7 cellular contexts compared by ENCODE assay signal in genomic region chr2:190382851-190383250, GRCh38. TPM values are rescaled to one million over a fixed set of nuclear protein-coding genes. Genes with fewer than 3 reads are reported as not detected.
A peak's percentile ranks its signal among the peaks of the same experiment; 100 is the strongest.
DNase-seq lines count a peak whose midpoint lies in the region; ATAC-seq, FAIRE-seq and TF ChIP-seq lines count a peak whose summit lies in the region.

No MANE protein-coding gene starts in this region.

- TF ChIP-seq CTCF in K562 (IDR thresholded peaks at IDR 0.05 in 2 of 3, conservative IDR thresholded peaks at IDR 0.05 in 1 of 3; ENCODE audit: insufficient read depth in 2 of 3, low read depth in 1 of 3, low read length in 3 of 3) (peak; percentile 41 to 66 (median 56); a peak in 5 of 6 replicates), liver (IDR thresholded peaks at IDR 0.05; ENCODE audit: low read depth, low read length, missing input control) (peak; percentile 62), glutamatergic neuron (IDR thresholded peaks at IDR 0.05; ENCODE audit: partially characterized antibody, unreplicated experiment) (no peak)

- TF ChIP-seq POLR2A in K562 (conservative IDR thresholded peaks at IDR 0.05): no peak

- H3K4me3 ChIP-seq in K562 (no peak overlapping the region), liver (ENCODE audit: low read depth in 1 of 3, low read length in 3 of 3) (no peak overlapping the region)

- TF ChIP-seq RAD21 in K562 (CRISPR knock-in tag; conservative IDR thresholded peaks at IDR 0.05 in 1 of 2, IDR thresholded peaks at IDR 0.05 in 1 of 2): peak; percentile 46 to 89; a peak in 3 of 4 replicates
- peak; percentile 89 to 92 for TF ChIP-seq RAD21 in liver (IDR thresholded peaks at IDR 0.05)

- TF ChIP-seq EP300 in K562 (IDR thresholded peaks at IDR 0.05; ENCODE audit: low read length): no peak

- H3K4me1 ChIP-seq in K562 (replicated peaks in 1 of 2; ENCODE audit: control insufficient read depth in 2 of 2, insufficient read depth in 2 of 2, low read length in 2 of 2) (peaks cover 5 to 33% of the 10 kb centered on the region in 2 experiments; a peak in 4 of 5 replicates), liver (ENCODE audit: control insufficient read depth in 4 of 4, insufficient read depth in 4 of 4, low read length in 3 of 4) (no peaks in the 10 kb centered on the region)

- no peak overlapping the region for H3K4me2 ChIP-seq in K562 (ENCODE audit: insufficient read depth, low read length)

- H3K27me3 ChIP-seq in K562 (ENCODE audit: control insufficient read depth in 2 of 2, insufficient read depth in 2 of 2, low read length in 2 of 2) (no peaks in the 10 kb centered on the region), liver (ENCODE audit: control insufficient read depth in 4 of 4, insufficient read depth in 4 of 4, low read length in 3 of 4) (no peaks in the 10 kb centered on the region)

- H3K4me3 Mint-ChIP-seq in glutamatergic neuron (ENCODE audit: unreplicated experiment): no peak overlapping the region

- H3K36me3 ChIP-seq in K562 (ENCODE audit: control insufficient read depth, insufficient read depth, low read length) (no peaks in the 10 kb centered on the region), liver (ENCODE audit: control insufficient read depth in 4 of 4, insufficient read depth in 3 of 4, low read depth in 1 of 4, low read length in 3 of 4) (no peaks in the 10 kb centered on the region)

- H3K79me2 ChIP-seq in K562 (ENCODE audit: control insufficient read depth, insufficient read depth, low read length): no peaks in the 10 kb centered on the region

- H3K27me3 Mint-ChIP-seq in glutamatergic neuron (ENCODE audit: unreplicated experiment): peaks cover 6% of the 10 kb centered on the region

- DNase-seq in DMS53 treated with DMSO at 0.1 percent for 48 hours (lab: John Stamatoyannopoulos, UW; ENCODE audit: unreplicated experiment) (peak; percentile 59), NCI-H748 (lab: John Stamatoyannopoulos, UW; ENCODE audit: unreplicated experiment) (peak; percentile 89), K562 (ENCODE audit: extremely low read depth in 1 of 4, low spot score in 3 of 4) (peak; percentile 23 to 63 (median 31)), glutamatergic neuron (no peak)

- peak; percentile 85 for FAIRE-seq in K562 (lab: Jason Lieb, UNC)

- intact Hi-C loops in K562 (cut with micrococcal nuclease): loop anchor here (1.0 to 5.0 kb wide), 2 partner anchors 128 to 299 kb away; no protein-coding TSS in a partner anchor

- BruUV-seq in K562 (replicated peaks; lab: Mats Ljungman, UMichigan): no TSS peak

- no peak overlapping the region for H3K27ac Mint-ChIP-seq in glutamatergic neuron (ENCODE audit: unreplicated experiment)

- WGBS in K562 (ENCODE audit: insufficient coverage, low coverage, missing lambda C conversion rate): 20% methylated on average over 1 of the region's 1 CpG
- 65% methylated on average over 1 of the region's 1 CpG for WGBS in liver

- no peaks in the 10 kb centered on the region for H4K20me1 ChIP-seq in K562 (replicated peaks; ENCODE audit: control insufficient read depth, insufficient read depth, low read length)

- H3K9ac ChIP-seq in K562 (ENCODE audit: insufficient read depth in 1 of 2, low read depth in 2 of 2, low read length in 2 of 2): no peak overlapping the region
- H3K9ac ChIP-seq in liver (ENCODE audit: low read depth in 1 of 2, low read length in 2 of 2): no peak overlapping the region

- no peaks in the 10 kb centered on the region for H3K9me1 ChIP-seq in K562 (ENCODE audit: control insufficient read depth, insufficient read depth, low read length)

- H3K27ac ChIP-seq in K562 (ENCODE audit: extremely low read depth, low read depth, low read length) (no peak overlapping the region), liver (ENCODE audit: low read depth in 1 of 2, low read length in 2 of 2) (no peak overlapping the region)

- peaks cover 16% of the 10 kb centered on the region for H3K4me1 Mint-ChIP-seq in glutamatergic neuron (ENCODE audit: low read depth, unreplicated experiment)

- H3K36me3 Mint-ChIP-seq in glutamatergic neuron (ENCODE audit: unreplicated experiment): no peaks in the 10 kb centered on the region

- CTCF ChIA-PET in K562 (lab: Yijun Ruan, JAX; ENCODE audit: low intra/inter-chr PET ratio): interaction anchor here (2.1 kb wide), 1 partner anchor 129 kb away, joined by 16 read pairs; no protein-coding TSS in a partner anchor

- H2AFZ ChIP-seq in K562 (ENCODE audit: low read depth, low read length): no peak overlapping the region

- H3K9me3 ChIP-seq in K562 (replicated peaks; ENCODE audit: control insufficient read depth, insufficient read depth, low read depth, low read length): no peaks in the 10 kb centered on the region
- H3K9me3 ChIP-seq in liver (ENCODE audit: control insufficient read depth in 4 of 4, low read length in 3 of 4): no peaks in the 10 kb centered on the region

- POLR2A ChIA-PET in K562 (lab: Yijun Ruan, JAX): no interaction called here

- ATAC-seq in GM19023 (IDR thresholded peaks at IDR 0.05; ENCODE audit: unreplicated experiment) (peak; percentile 79), HG03196 (IDR thresholded peaks at IDR 0.05; ENCODE audit: unreplicated experiment) (peak; percentile 72), K562 (peak; percentile 43)

- H3K9me3 Mint-ChIP-seq in glutamatergic neuron (ENCODE audit: unreplicated experiment): peaks cover 8% of the 10 kb centered on the region

- in situ Hi-C loops in K562 (cut with MboI): no loop called here

TF ChIP-seq in K562, 482 proteins besides CTCF, POLR2A, EP300 and RAD21 (continues in another document):
- TF ChIP-seq ZEB2 (IDR thresholded peaks at IDR 0.05) (0 out of 2 replicates have a peak, but pooled peaks have one; percentile 43), MEIS2 (IDR thresholded peaks at IDR 0.05; ENCODE audit: partially characterized antibody) (peak; percentile 9), ZNF445 (CRISPR knock-in tag; IDR thresholded peaks at IDR 0.05; ENCODE audit: low read depth) (no peak), ZNF311 (CRISPR knock-in tag; IDR thresholded peaks at IDR 0.05) (no peak), ZNF707 (CRISPR knock-in tag; conservative IDR thresholded peaks at IDR 0.05) (no peak), C11orf30 (IDR thresholded peaks at IDR 0.05; ENCODE audit: low read depth) (peak; percentile 45; the same call in 1 of the 2 replicates), ZNF778 (CRISPR knock-in tag; IDR thresholded peaks at IDR 0.05) (no peak), MAFK (IDR thresholded peaks at IDR 0.05; ENCODE audit: low read length) (no peak)

TF ChIP-seq in liver, 16 proteins besides CTCF, POLR2A, EP300 and RAD21:
- no peak for TF ChIP-seq GABPA (IDR thresholded peaks at IDR 0.05 in 1 of 2, conservative IDR thresholded peaks at IDR 0.05 in 1 of 2)
- no peak for TF ChIP-seq MAX (IDR thresholded peaks at IDR 0.05)
- no peak for TF ChIP-seq EGR1 (IDR thresholded peaks at IDR 0.05; ENCODE audit: low read depth in 2 of 2)
TF ChIP-seq in liver: peak in this region for 0.

RNA-seq across cellular contexts. Expression of gene MFSD6, which starts 25.3 kb away (rescaled TPM):
- total RNA-seq in K562 (2011; cell fraction: chromatin; rRNA removed; ENCODE audit: low replicate concordance): 23.3 and 40.4 TPM in 2 replicates
- 13.8 and 14.3 TPM in 2 replicates for total RNA-seq in K562 (2011; cell fraction: nucleolus; rRNA removed)
- total RNA-seq in K562 (2011; cell fraction: nucleoplasm; rRNA removed): 21.7 and 22.3 TPM in 2 replicates
- 7.1 and 8.5 TPM in 2 replicates for total RNA-seq in K562 (2014; rRNA removed)
- total RNA-seq in K562 (2014; rRNA removed; fragmentation: Illumina TruSeq; extraction: Trizol): 3.9 and 5.3 TPM in 2 replicates
- 1.4 and 2.0 TPM in 2 replicates for total RNA-seq in K562 (2015; rRNA removed; fragmentation: Illumina TruSeq; extraction: Trizol)
- 6.3 and 6.6 TPM in 2 replicates for total RNA-seq in K562 (2021)
- polyA plus RNA-seq in K562 (2011; rRNA removed): 2.7 and 7.9 TPM in 2 replicates
- 4.0 and 5.7 TPM in 2 replicates for polyA plus RNA-seq in K562 (2011; cell fraction: cytosol; rRNA removed)
- 4.0 and 6.7 TPM in 2 replicates for polyA plus RNA-seq in K562 (2011; cell fraction: nucleus; rRNA removed)
- polyA plus RNA-seq in K562 (2012): 4.0 and 5.9 TPM in 2 replicates
- polyA plus RNA-seq in K562 (2014; fragmentation: Illumina TruSeq; extraction: Trizol): 5.1 and 6.1 TPM in 2 replicates
- polyA plus RNA-seq in K562 (2014; fragmentation: Nextera tagmentation; extraction: Ambion mirVana): 1 to 10 TPM; 1.1 to 1.2 TPM
- polyA plus RNA-seq in K562 (2014; rRNA removed): 4.4 and 4.6 TPM in 2 replicates
- polyA minus RNA-seq in K562 (2011; rRNA and poly(A)+ RNA removed): 9.8 and 15.1 TPM in 2 replicates
- 7.3 TPM in 2 replicates for polyA minus RNA-seq in K562 (2011; cell fraction: cytosol; rRNA and poly(A)+ RNA removed)
- 10.6 and 11.8 TPM in 2 replicates for polyA minus RNA-seq in K562 (2011; cell fraction: nucleus; rRNA and poly(A)+ RNA removed)
- 1 to 10 TPM; 2.9 to 9.5 TPM for total RNA-seq in liver
- 1 to 10 TPM in 1 of 2 donors, under 1 TPM in 1; 0.83 to 1.8 TPM for polyA plus RNA-seq in liver
- total RNA-seq in glutamatergic neuron (ENCODE audit: unreplicated experiment): 31.0 TPM

RNA-seq across cellular contexts. Expression of gene INPP1, which starts 39.5 kb away (rescaled TPM):
- 3.1 and 5.7 TPM in 2 replicates for total RNA-seq in K562 (2011; cell fraction: chromatin; rRNA removed; ENCODE audit: low replicate concordance)
- 1.5 and 2.2 TPM in 2 replicates for total RNA-seq in K562 (2011; cell fraction: nucleolus; rRNA removed)
- 2.9 and 4.4 TPM in 2 replicates for total RNA-seq in K562 (2011; cell fraction: nucleoplasm; rRNA removed)
- total RNA-seq in K562 (2014; rRNA removed) (3.1 and 11.8 TPM in 2 replicates), K562 (2014; rRNA removed; fragmentation: Illumina TruSeq; extraction: Trizol) (6.6 and 6.7 TPM in 2 replicates), K562 (2015; rRNA removed; fragmentation: Illumina TruSeq; extraction: Trizol) (3.3 and 4.5 TPM in 2 replicates), K562 (2021) (5.0 and 5.3 TPM in 2 replicates), liver (10 to 100 TPM in 1 of 2 donors, 1 to 10 TPM in 1; 9.1 to 11.9 TPM), glutamatergic neuron (ENCODE audit: unreplicated experiment) (41.7 TPM)
- polyA plus RNA-seq in K562 (2011; rRNA removed) (2.5 and 9.9 TPM in 2 replicates), K562 (2014; fragmentation: Illumina TruSeq; extraction: Trizol) (6.5 and 7.7 TPM in 2 replicates), K562 (2014; fragmentation: Nextera tagmentation; extraction: Ambion mirVana) (1 to 10 TPM; 3.7 to 6.1 TPM), K562 (2014; rRNA removed) (6.3 and 7.7 TPM in 2 replicates), liver (10 to 100 TPM; 12.9 to 13.2 TPM)
- polyA plus RNA-seq in K562 (2011; cell fraction: cytosol; rRNA removed): 1.6 and 4.4 TPM in 2 replicates
- 3.6 and 10.5 TPM in 2 replicates for polyA plus RNA-seq in K562 (2011; cell fraction: nucleus; rRNA removed)
- 3.2 and 6.0 TPM in 2 replicates for polyA plus RNA-seq in K562 (2012)
- 1.9 and 8.7 TPM in 2 replicates for polyA minus RNA-seq in K562 (2011; rRNA and poly(A)+ RNA removed)
- 1.6 and 3.5 TPM in 2 replicates for polyA minus RNA-seq in K562 (2011; cell fraction: cytosol; rRNA and poly(A)+ RNA removed)
- polyA minus RNA-seq in K562 (2011; cell fraction: nucleus; rRNA and poly(A)+ RNA removed): 0.67 and 2.8 TPM in 2 replicates
